ENCODE assay signal across 8 cellular contexts in genomic region chr2:149799296-149799695, GRCh38.
DNase-seq lines count a peak whose midpoint lies in the region; ATAC-seq, FAIRE-seq and TF ChIP-seq lines count a peak whose summit lies in the region.

No MANE protein-coding gene starts in this region.

- H4K20me1 ChIP-seq in endothelial cell of umbilical vein (replicated peaks; ENCODE audit: control insufficient read depth, extremely low read depth, insufficient read depth, low read length) (no peaks in the 10 kb centered on the region), osteoblast (ENCODE audit: insufficient read depth, low read length) (no peaks in the 10 kb centered on the region)

- H2AFZ ChIP-seq in endothelial cell of umbilical vein (ENCODE audit: low read depth, low read length) (peak overlapping the region; percentile 40), osteoblast (ENCODE audit: low read length) (peak overlapping the region; percentile 4)

- H3K79me2 ChIP-seq in endothelial cell of umbilical vein (ENCODE audit: control insufficient read depth, insufficient read depth, low read length), result no peaks in the 10 kb centered on the region
- H3K79me2 ChIP-seq in osteoblast (ENCODE audit: insufficient read depth, low read length), result no peaks in the 10 kb centered on the region

- no peak for TF ChIP-seq POLR2A in endothelial cell of umbilical vein (IDR thresholded peaks at IDR 0.05; ENCODE audit: low read depth, low read length)

- CTCF ChIA-PET in endothelial cell of umbilical vein (lab: Charles Lee), result interaction anchor here (0.5 to 2.1 kb wide), 28 partner anchors 9 to 1440 kb away, joined by 3 to 15 read pairs (median 4); no protein-coding TSS in a partner anchor

- no peaks in the 10 kb centered on the region for H3K9me3 ChIP-seq in endothelial cell of umbilical vein (replicated peaks; ENCODE audit: control insufficient read depth, insufficient read depth, low read length)
- no peaks in the 10 kb centered on the region for H3K9me3 ChIP-seq in osteoblast (ENCODE audit: low read depth, low read length)

- intact Hi-C loops in endothelial cell of umbilical vein (cut with micrococcal nuclease), result loop anchor here (1.0 to 10.0 kb wide), 7 partner anchors 202 to 1252 kb away; partner anchors contain the start of gene RND3

- POLR2A ChIA-PET in endothelial cell of umbilical vein (lab: Charles Lee), result interaction anchor here (0.8 kb wide), 1 partner anchor 682 kb away, joined by 3 read pairs; no protein-coding TSS in a partner anchor

- H3K4me1 ChIP-seq in endothelial cell of umbilical vein (ENCODE audit: control insufficient read depth, extremely low read depth, insufficient read depth, low read length) (peaks cover 6% of the 10 kb centered on the region), osteoblast (ENCODE audit: insufficient read depth, low read length) (no peaks in the 10 kb centered on the region)

- DNase-seq in GM12865 (ENCODE audit: low read depth) (peak; percentile 6), NCI-H345 treated with DMSO at 0.1 percent for 48 hours (lab: John Stamatoyannopoulos, UW; ENCODE audit: unreplicated experiment) (peak; percentile 5), endothelial cell of umbilical vein (ENCODE audit: low read depth, low spot score) (peak; percentile 52), osteoblast (ENCODE audit: insufficient read length, low spot score, missing footprints) (no peak), DMS153 (lab: John Stamatoyannopoulos, UW) (no peak), GM19240 (ENCODE audit: insufficient read length, low spot score) (no peak)

- H3K4me2 ChIP-seq in endothelial cell of umbilical vein (ENCODE audit: insufficient read depth, low read length) (no peak overlapping the region), osteoblast (ENCODE audit: insufficient read depth, low read length) (no peak overlapping the region)

- peak; percentile 24 for TF ChIP-seq CTCF in GM12865 (IDR thresholded peaks at IDR 0.05; ENCODE audit: insufficient read depth, low read depth, low read length, missing control alignments)
- peak; percentile 15 to 34 for TF ChIP-seq CTCF in endothelial cell of umbilical vein (IDR thresholded peaks at IDR 0.05; ENCODE audit: extremely low read depth in 1 of 2, insufficient read depth in 1 of 2, low read depth in 1 of 2, low read length in 2 of 2)
- peak; percentile 37 for TF ChIP-seq CTCF in osteoblast (IDR thresholded peaks at IDR 0.05; ENCODE audit: extremely low read depth, low read depth, low read length)

- H3K9me1 ChIP-seq in endothelial cell of umbilical vein (replicated peaks; ENCODE audit: control insufficient read depth, extremely low read depth, insufficient read depth, low read length), result no peaks in the 10 kb centered on the region

- dilution Hi-C loops in endothelial cell of umbilical vein (cut with MboI; ENCODE audit: extremely low pct_ligation_motif_present, low sequenced_read_pairs), result no loop called here

- H3K9ac ChIP-seq in endothelial cell of umbilical vein (replicated peaks; ENCODE audit: extremely low read depth, insufficient read depth, low read length), result no peak overlapping the region

- no peak overlapping the region for H3K27ac ChIP-seq in endothelial cell of umbilical vein (ENCODE audit: insufficient read depth, low read depth, low read length)
- H3K27ac ChIP-seq in osteoblast (ENCODE audit: low read depth, low read length), result no peak overlapping the region

- no TSS peak for BruUV-seq in endothelial cell of umbilical vein (replicated peaks; lab: Mats Ljungman, UMichigan)

- H3K36me3 ChIP-seq in endothelial cell of umbilical vein (ENCODE audit: control insufficient read depth in 2 of 2, extremely low read depth in 1 of 2, insufficient read depth in 2 of 2, low read length in 2 of 2) (no peaks in the 10 kb centered on the region), osteoblast (ENCODE audit: insufficient read depth, low read length) (no peaks in the 10 kb centered on the region)

- H3K27me3 ChIP-seq in endothelial cell of umbilical vein (ENCODE audit: control insufficient read depth in 2 of 2, insufficient read depth in 2 of 2, low read length in 2 of 2) (no peaks in the 10 kb centered on the region), osteoblast (ENCODE audit: insufficient read depth, low read length) (no peaks in the 10 kb centered on the region)

- no peak overlapping the region for H3K4me3 ChIP-seq in GM12865 (ENCODE audit: low read depth, low read length)
- no peak overlapping the region for H3K4me3 ChIP-seq in endothelial cell of umbilical vein (replicated peaks in 1 of 3; ENCODE audit: insufficient read depth in 1 of 3, low read depth in 1 of 3, low read length in 3 of 3)
- no peak overlapping the region for H3K4me3 ChIP-seq in osteoblast (ENCODE audit: insufficient read depth, low read length)

- FAIRE-seq in endothelial cell of umbilical vein (lab: Jason Lieb, UNC), result peak; percentile 85

- ATAC-seq in GM21619 (IDR thresholded peaks at IDR 0.05; ENCODE audit: unreplicated experiment), result no peak
- no peak for ATAC-seq in GM21381 (IDR thresholded peaks at IDR 0.05; ENCODE audit: unreplicated experiment)

TF ChIP-seq in endothelial cell of umbilical vein, 7 proteins besides CTCF, POLR2A, EP300 and RAD21:
- TF ChIP-seq FOS (IDR thresholded peaks at IDR 0.05; ENCODE audit: borderline replicate concordance, insufficient read depth, low read length) (no peak), GATA2 (IDR thresholded peaks at IDR 0.05; ENCODE audit: insufficient read depth, insufficient read length, low read depth, low read length) (peak; percentile 16)
TF ChIP-seq in endothelial cell of umbilical vein: peak in this region for 1.

Comparison
In these comparisons a context has a peak if more than half of its experiments do, and no peak if none do; other contexts are left out.
1. DNase-seq: peak in GM12865 (single experiment), NCI-H345 treated with DMSO at 0.1 percent for 48 hours (single experiment) and endothelial cell of umbilical vein (single experiment); none in osteoblast (single experiment), DMS153 (single experiment) and GM19240 (single experiment).
2. Peak in every context shown above with its lines, with median percentiles within 50 percentile points of each other: CTCF ChIP-seq.